In the genomic region with DNA sequence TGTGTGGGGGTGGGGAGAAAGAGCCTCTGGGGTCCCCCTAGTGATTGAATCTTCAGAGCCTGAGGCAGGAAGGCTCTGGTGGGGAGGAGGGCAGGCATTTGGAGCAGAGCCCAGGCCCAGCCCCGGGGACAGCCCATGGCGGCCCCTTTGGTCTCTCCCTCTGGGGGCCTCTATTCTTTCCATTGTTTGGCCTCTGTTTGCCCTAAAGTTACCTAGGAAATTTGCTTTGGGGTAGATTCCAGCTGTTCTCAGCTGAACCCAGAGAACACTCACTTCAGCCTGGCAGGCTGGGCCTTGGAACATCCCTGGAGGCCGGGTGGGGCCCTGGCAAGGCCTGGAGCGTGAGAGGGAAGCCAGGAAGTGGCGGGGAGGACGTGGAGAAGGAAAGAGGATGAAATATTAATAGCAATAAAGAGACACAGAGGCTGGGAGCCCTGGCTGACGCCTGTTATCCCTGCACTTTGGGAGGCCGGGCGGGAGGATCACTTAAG, we compare ENCODE assay signal across 12 cellular contexts. TPM values are rescaled to one million over a fixed set of nuclear protein-coding genes. Genes with fewer than 3 reads are reported as not detected.
DNase-seq lines count a peak whose midpoint lies in the region; ATAC-seq and TF ChIP-seq lines count a peak whose summit lies in the region.
"Had no signal": no experiment of that assay in that cellular context is flagged by ENCODE, and none has a peak within 500 bp of the region (broad histone marks: within the 10 kb centered on the region; RNA-seq: fewer than 3 reads in every experiment).

No MANE protein-coding gene starts in this region.

- no peak overlapping the region for H3K4me3 ChIP-seq in fibroblast of mammary gland (ENCODE audit: control insufficient read depth, low read depth, low read length)

- no peaks in the 10 kb centered on the region for H3K27me3 Mint-ChIP-seq in nephron (ENCODE audit: low read depth)

- peak; percentile 20 for DNase-seq in A172 (ENCODE audit: low spot score)
- peak; percentile 12 for DNase-seq in NCI-H226
- DNase-seq in fibroblast of mammary gland (ENCODE audit: low read depth): peak; percentile 94
- DNase-seq in amniotic stem cell (lab: John Stamatoyannopoulos, UW): no peak
- DNase-seq in activated CD4-positive, CD25-positive, alpha-beta regulatory T cell treated with anti-CD3 and anti-CD28 coated beads, Interleukin-2, amount 50 U/mL, for 72 hours: no peak
- no peak for DNase-seq in stimulated activated effector memory CD8-positive, alpha-beta T cell treated with anti-CD3 and anti-CD28 coated beads, Interleukin-12 subunit alpha, Interleukin-12 subunit beta, amount 100 ng/mL, for 72 hours (ENCODE audit: low spot score in 2 of 2)
- DNase-seq: activated CD4-positive, alpha-beta T cell treated with anti-CD3 and anti-CD28 coated beads for 36 hours; NCI-H524 treated with DMSO at 0.1 percent for 48 hours; stimulated activated naive CD8-positive, alpha-beta T cell treated with anti-CD3 and anti-CD28 coated beads, Interleukin-15, Interleukin-2, amounts not matched to agents 100 U/mL and 50 U/mL, for 24 hours had no signal

- peak overlapping the region; percentile 63 to 80 (median 66) for H3K27ac Mint-ChIP-seq in nephron
- no peak overlapping the region for H3K27ac Mint-ChIP-seq in stimulated activated effector memory CD8-positive, alpha-beta T cell treated with anti-CD3 and anti-CD28 coated beads, Interleukin-12 subunit alpha, Interleukin-12 subunit beta, amount 100 ng/mL, for 72 hours
- H3K27ac Mint-ChIP-seq: activated CD4-positive, alpha-beta T cell treated with anti-CD3 and anti-CD28 coated beads for 36 hours had no signal

- TF ChIP-seq CTCF in fibroblast of mammary gland (conservative IDR thresholded peaks at IDR 0.05; ENCODE audit: control insufficient read depth, insufficient read depth, low read depth, low read length) (no peak), nephron (IDR thresholded peaks at IDR 0.05; ENCODE audit: unreplicated experiment in 3 of 3) (no peak)

- H3K36me3 Mint-ChIP-seq in nephron (ENCODE audit: low read depth): no peaks in the 10 kb centered on the region
- H3K36me3 Mint-ChIP-seq in stimulated activated effector memory CD8-positive, alpha-beta T cell treated with anti-CD3 and anti-CD28 coated beads, Interleukin-12 subunit alpha, Interleukin-12 subunit beta, amount 100 ng/mL, for 72 hours: no peaks in the 10 kb centered on the region

- H3K9me3 Mint-ChIP-seq in nephron: no peaks in the 10 kb centered on the region
- no peaks in the 10 kb centered on the region for H3K9me3 Mint-ChIP-seq in stimulated activated effector memory CD8-positive, alpha-beta T cell treated with anti-CD3 and anti-CD28 coated beads, Interleukin-12 subunit alpha, Interleukin-12 subunit beta, amount 100 ng/mL, for 72 hours
- H3K9me3 Mint-ChIP-seq: neural crest cell had no signal

- no peak for ATAC-seq in HG03175 (IDR thresholded peaks at IDR 0.05; ENCODE audit: unreplicated experiment)
- ATAC-seq in stimulated activated effector memory CD8-positive, alpha-beta T cell treated with anti-CD3 and anti-CD28 coated beads, Interleukin-12 subunit alpha, Interleukin-12 subunit beta, amount 100 ng/mL, for 72 hours: no peak
- ATAC-seq: activated CD4-positive, alpha-beta T cell treated with anti-CD3 and anti-CD28 coated beads for 36 hours; stimulated activated naive CD8-positive, alpha-beta T cell treated with anti-CD3 and anti-CD28 coated beads, Interleukin-15, Interleukin-2, amounts not matched to agents 100 U/mL and 50 U/mL, for 24 hours had no signal

- peaks cover 9% of the 10 kb centered on the region for H3K4me1 Mint-ChIP-seq in nephron
- no peaks in the 10 kb centered on the region for H3K4me1 Mint-ChIP-seq in stimulated activated effector memory CD8-positive, alpha-beta T cell treated with anti-CD3 and anti-CD28 coated beads, Interleukin-12 subunit alpha, Interleukin-12 subunit beta, amount 100 ng/mL, for 72 hours
- H3K4me1 Mint-ChIP-seq: activated CD4-positive, alpha-beta T cell treated with anti-CD3 and anti-CD28 coated beads for 36 hours had no signal

- no peak overlapping the region for H3K4me3 Mint-ChIP-seq in nephron
- H3K4me3 Mint-ChIP-seq in stimulated activated effector memory CD8-positive, alpha-beta T cell treated with anti-CD3 and anti-CD28 coated beads, Interleukin-12 subunit alpha, Interleukin-12 subunit beta, amount 100 ng/mL, for 72 hours: no peak overlapping the region
- H3K4me3 Mint-ChIP-seq: activated CD4-positive, alpha-beta T cell treated with anti-CD3 and anti-CD28 coated beads for 36 hours; neural crest cell had no signal

RNA-seq across cellular contexts. Expression of a gene that starts 22.9 kb away (rescaled TPM):
- 1.8 and 3.4 TPM in 2 replicates for total RNA-seq in A172 (2014; rRNA removed; shearing (Covaris generic))
- total RNA-seq: activated CD4-positive, alpha-beta T cell treated with anti-CD3 and anti-CD28 coated beads for 36 hours had no signal

Comparison
In these comparisons a context has a peak if more than half of its experiments do, and no peak if none do; other contexts are left out.
1. DNase-seq: peak in A172 (single experiment), NCI-H226 (single experiment) and fibroblast of mammary gland (single experiment); none in amniotic stem cell (single experiment), activated CD4-positive, CD25-positive, alpha-beta regulatory T cell treated with anti-CD3 and anti-CD28 coated beads, Interleukin-2, amount 50 U/mL, for 72 hours (single experiment) and stimulated activated effector memory CD8-positive, alpha-beta T cell treated with anti-CD3 and anti-CD28 coated beads, Interleukin-12 subunit alpha, Interleukin-12 subunit beta, amount 100 ng/mL, for 72 hours (0 of 2).